In the genomic region with DNA sequence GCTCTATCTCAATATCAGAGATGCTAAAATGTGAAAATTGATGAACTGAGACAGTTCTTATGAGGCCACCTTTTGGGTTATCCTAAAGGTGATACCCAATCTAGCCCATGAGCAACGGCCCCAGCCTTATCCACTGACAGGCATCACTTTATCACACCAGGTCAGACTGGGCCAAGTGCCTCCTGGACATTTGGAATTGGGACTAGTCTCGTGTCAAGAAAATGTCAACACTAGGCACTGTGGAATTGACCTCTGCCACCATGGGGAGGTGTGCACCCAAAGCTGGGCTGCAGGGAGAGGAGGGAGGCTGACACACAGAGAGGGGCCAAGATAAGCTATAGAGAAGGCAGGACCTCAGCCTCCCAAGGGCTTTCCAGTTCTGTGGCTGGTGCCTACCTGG, we compare ENCODE assay signal across 34 cellular contexts.
"Had no signal": no experiment of that assay in that cellular context is flagged by ENCODE, and none has a peak within 500 bp of the region (broad histone marks: within the 10 kb centered on the region; RNA-seq: fewer than 3 reads in every experiment).

No MANE protein-coding gene starts in this region.

- H3K4me1 Mint-ChIP-seq: activated CD4-positive, alpha-beta memory T cell treated with anti-CD3 and anti-CD28 coated beads, Interleukin-2, amount 10 ng/mL, durations not matched to agents 7 days and 5 days; activated CD4-positive, alpha-beta T cell treated with anti-CD3 and anti-CD28 coated beads, Interleukin-2, amount 10 ng/mL, durations not matched to agents 7 days and 5 days; activated naive CD8-positive, alpha-beta T cell treated with anti-CD3 and anti-CD28 coated beads for 36 hours; activated T-helper 17 cell treated with anti-CD3 and anti-CD28 coated beads, Interleukin-2, amount 50 U/mL, for 72 hours; immature natural killer cell; nephron; stimulated activated effector memory CD8-positive, alpha-beta T cell treated with anti-CD3 and anti-CD28 coated beads, Interleukin-12 subunit alpha, Interleukin-12 subunit beta, amount 100 ng/mL, for 72 hours; WTC11 had no signal

- H3K4me3 ChIP-seq: adrenal gland, cardiac muscle cell, left lung, lung, mucosa of descending colon, ovary, sigmoid colon, vagina had no signal

- H3K27ac Mint-ChIP-seq: activated CD4-positive, alpha-beta memory T cell treated with anti-CD3 and anti-CD28 coated beads, Interleukin-2, amount 10 ng/mL, durations not matched to agents 7 days and 5 days; activated naive CD8-positive, alpha-beta T cell treated with anti-CD3 and anti-CD28 coated beads for 36 hours; activated T-cell treated with anti-CD3 and anti-CD28 coated beads, Interleukin-2, amount 50 U/mL, for 24 hours; brain; immature natural killer cell; nephron; progenitor cell of endocrine pancreas; stimulated activated effector memory CD8-positive, alpha-beta T cell treated with anti-CD3 and anti-CD28 coated beads, Interleukin-12 subunit alpha, Interleukin-12 subunit beta, amount 100 ng/mL, for 72 hours; stimulated activated naive CD8-positive, alpha-beta T cell treated with anti-CD3 and anti-CD28 coated beads, Interleukin-15, Interleukin-2, amounts not matched to agents 100 ng/mL and 50 ng/mL, for 24 hours; type B pancreatic cell; WTC11 had no signal

- FAIRE-seq: small intestine had no signal

- H3K27me3 ChIP-seq: adrenal gland, cardiac muscle cell, left lung, ovary, sigmoid colon, vagina had no signal

- H3K27ac ChIP-seq: adrenal gland, cardiac muscle cell, left lung, ovary, vagina had no signal

- H3K27me3 Mint-ChIP-seq: activated CD4-positive, alpha-beta memory T cell treated with anti-CD3 and anti-CD28 coated beads, Interleukin-2, amount 10 ng/mL, durations not matched to agents 7 days and 5 days; activated CD4-positive, alpha-beta T cell treated with anti-CD3 and anti-CD28 coated beads, Interleukin-2, amount 10 ng/mL, durations not matched to agents 7 days and 5 days; activated naive CD8-positive, alpha-beta T cell treated with anti-CD3 and anti-CD28 coated beads for 36 hours; activated T-cell treated with anti-CD3 and anti-CD28 coated beads, Interleukin-2, amount 50 U/mL, for 24 hours; activated T-helper 17 cell treated with anti-CD3 and anti-CD28 coated beads, Interleukin-2, amount 50 U/mL, for 72 hours; progenitor cell of endocrine pancreas; stimulated activated naive CD8-positive, alpha-beta T cell treated with anti-CD3 and anti-CD28 coated beads, Interleukin-15, Interleukin-2, amounts not matched to agents 100 ng/mL and 50 ng/mL, for 24 hours; type B pancreatic cell had no signal

- ATAC-seq: activated T-helper 17 cell treated with anti-CD3 and anti-CD28 coated beads, Interleukin-2, amount 50 U/mL, for 72 hours; esophagus mucosa; left lung; mucosa of descending colon; stimulated activated effector memory CD8-positive, alpha-beta T cell treated with anti-CD3 and anti-CD28 coated beads, Interleukin-12 subunit alpha, Interleukin-12 subunit beta, amount 100 ng/mL, for 72 hours; WTC11 had no signal

- DNase-seq: activated CD4-positive, alpha-beta memory T cell treated with anti-CD3 and anti-CD28 coated beads, Interleukin-2, amount 10 ng/mL, durations not matched to agents 7 days and 5 days; activated CD4-positive, alpha-beta T cell treated with anti-CD3 and anti-CD28 coated beads for 1 hour; activated CD4-positive, alpha-beta T cell treated with anti-CD3 and anti-CD28 coated beads, Interleukin-2, amount 10 ng/mL, durations not matched to agents 7 days and 5 days; activated CD8-positive, alpha-beta memory T cell treated with anti-CD3 and anti-CD28 coated beads, Interleukin-2, amount 50 U/mL, for 48 hours; activated naive CD4-positive, alpha-beta T cell; activated naive CD8-positive, alpha-beta T cell treated with anti-CD3 and anti-CD28 coated beads for 36 hours; activated T-cell treated with anti-CD3 and anti-CD28 coated beads, Interleukin-2, amount 50 U/mL, for 24 hours; adrenal gland; aorta; foreskin fibroblast; head of caudate nucleus; hippocampal formation; immature natural killer cell; kidney glomerular epithelial cell; left lung; mesendoderm; mucosa of descending colon; ovary; sigmoid colon; small intestine; stimulated activated CD4-positive, alpha-beta T cell treated with anti-CD3 and anti-CD28 coated beads, Interleukin-4, amount 100 ng/mL, for 24 hours; T-helper 2 cell had no signal

- H3K9me3 Mint-ChIP-seq: activated CD4-positive, alpha-beta memory T cell treated with anti-CD3 and anti-CD28 coated beads, Interleukin-2, amount 10 ng/mL, durations not matched to agents 7 days and 5 days; activated CD4-positive, alpha-beta T cell treated with anti-CD3 and anti-CD28 coated beads, Interleukin-2, amount 10 ng/mL, durations not matched to agents 7 days and 5 days; activated naive CD8-positive, alpha-beta T cell treated with anti-CD3 and anti-CD28 coated beads for 36 hours; activated T-cell treated with anti-CD3 and anti-CD28 coated beads, Interleukin-2, amount 50 U/mL, for 24 hours; activated T-helper 17 cell treated with anti-CD3 and anti-CD28 coated beads, Interleukin-2, amount 50 U/mL, for 72 hours; immature natural killer cell; nephron; stimulated activated effector memory CD8-positive, alpha-beta T cell treated with anti-CD3 and anti-CD28 coated beads, Interleukin-12 subunit alpha, Interleukin-12 subunit beta, amount 100 ng/mL, for 72 hours; stimulated activated naive CD8-positive, alpha-beta T cell treated with anti-CD3 and anti-CD28 coated beads, Interleukin-15, Interleukin-2, amounts not matched to agents 100 ng/mL and 50 ng/mL, for 24 hours; type B pancreatic cell had no signal

- H3K9me3 ChIP-seq: adrenal gland, left lung, mucosa of descending colon, ovary, sigmoid colon, vagina had no signal

- H3K4me1 ChIP-seq: adrenal gland, left lung, sigmoid colon, vagina had no signal

- H3K36me3 ChIP-seq: ovary had no signal

- H3K4me3 Mint-ChIP-seq: activated CD4-positive, alpha-beta memory T cell treated with anti-CD3 and anti-CD28 coated beads, Interleukin-2, amount 10 ng/mL, durations not matched to agents 7 days and 5 days; activated CD4-positive, alpha-beta T cell treated with anti-CD3 and anti-CD28 coated beads, Interleukin-2, amount 10 ng/mL, durations not matched to agents 7 days and 5 days; activated naive CD8-positive, alpha-beta T cell treated with anti-CD3 and anti-CD28 coated beads for 36 hours; activated T-cell treated with anti-CD3 and anti-CD28 coated beads, Interleukin-2, amount 50 U/mL, for 24 hours; activated T-helper 17 cell treated with anti-CD3 and anti-CD28 coated beads, Interleukin-2, amount 50 U/mL, for 72 hours; brain; immature natural killer cell; nephron; stimulated activated effector memory CD8-positive, alpha-beta T cell treated with anti-CD3 and anti-CD28 coated beads, Interleukin-12 subunit alpha, Interleukin-12 subunit beta, amount 100 ng/mL, for 72 hours; stimulated activated naive CD8-positive, alpha-beta T cell treated with anti-CD3 and anti-CD28 coated beads, Interleukin-15, Interleukin-2, amounts not matched to agents 100 ng/mL and 50 ng/mL, for 24 hours; type B pancreatic cell; WTC11 had no signal
